ENCODE assay signal across 13 cellular contexts in genomic region chr11:28673687-28674431, GRCh38.
DNase-seq lines count a peak whose midpoint lies in the region; ATAC-seq and TF ChIP-seq lines count a peak whose summit lies in the region.
"Had no signal": no experiment of that assay in that cellular context is flagged by ENCODE, and none has a peak within 500 bp of the region (broad histone marks: within the 10 kb centered on the region; RNA-seq: fewer than 3 reads in every experiment).

No MANE protein-coding gene starts in this region.

- no peak for TF ChIP-seq CTCF in liver (IDR thresholded peaks at IDR 0.05; ENCODE audit: low read depth, low read length, missing input control)

- peak; percentile 79 for DNase-seq in Daoy (ENCODE audit: low read depth)
- peak; percentile 10 for DNase-seq in LoVo (ENCODE audit: low spot score)
- peak; percentile 23 for DNase-seq in dermis blood vessel endothelial cell
- DNase-seq in cardiac septum (ENCODE audit: low spot score): no peak
- no peak for DNase-seq in pons (ENCODE audit: low spot score)
- DNase-seq: activated CD4-positive, CD25-positive, alpha-beta regulatory T cell treated with anti-CD3 and anti-CD28 coated beads, Interleukin-2, amount 50 U/mL, for 72 hours; CD4-positive, alpha-beta T cell; effector CD4-positive, alpha-beta T cell; lower lobe of right lung had no signal

- H3K4me1 ChIP-seq in liver (ENCODE audit: control insufficient read depth in 4 of 4, insufficient read depth in 4 of 4, low read length in 3 of 4): no peaks in the 10 kb centered on the region
- H3K4me1 ChIP-seq: lower lobe of right lung had no signal

- WGBS in liver: 77% methylated on average over 11 of the region's 11 CpGs

- no peak for TF ChIP-seq RAD21 in liver (IDR thresholded peaks at IDR 0.05)

- no peak for ATAC-seq in HG02763 (IDR thresholded peaks at IDR 0.05; ENCODE audit: unreplicated experiment)
- no peak for ATAC-seq in activated CD4-positive, CD25-positive, alpha-beta regulatory T cell treated with anti-CD3 and anti-CD28 coated beads, Interleukin-2, amount 50 U/mL, for 24 hours
- ATAC-seq: lower lobe of right lung had no signal

- no peaks in the 10 kb centered on the region for H3K27me3 ChIP-seq in liver (ENCODE audit: control insufficient read depth in 4 of 4, insufficient read depth in 4 of 4, low read length in 3 of 4)

- no peaks in the 10 kb centered on the region for H3K36me3 ChIP-seq in liver (ENCODE audit: control insufficient read depth in 4 of 4, insufficient read depth in 3 of 4, low read depth in 1 of 4, low read length in 3 of 4)
- H3K36me3 ChIP-seq: lower lobe of right lung had no signal

- no peak overlapping the region for H3K9ac ChIP-seq in liver (ENCODE audit: low read depth in 1 of 2, low read length in 2 of 2)

- H3K9me3 ChIP-seq in liver (ENCODE audit: control insufficient read depth in 4 of 4, low read length in 3 of 4): no peaks in the 10 kb centered on the region
- H3K9me3 ChIP-seq: lower lobe of right lung had no signal

- intact Hi-C loops in cardiac septum (cut with DNase I): no loop called here

- H3K4me3 ChIP-seq in liver (ENCODE audit: low read depth in 1 of 3, low read length in 3 of 3): no peak overlapping the region
- H3K4me3 ChIP-seq: lower lobe of right lung, skin epidermis had no signal

- no peak overlapping the region for H3K27ac ChIP-seq in liver (ENCODE audit: low read depth in 1 of 2, low read length in 2 of 2)
- H3K27ac ChIP-seq: lower lobe of right lung, skin epidermis had no signal

TF ChIP-seq in liver, 16 proteins besides CTCF, POLR2A, EP300 and RAD21:
- peak; percentile 86 for TF ChIP-seq NR2F2 (IDR thresholded peaks at IDR 0.05)
- TF ChIP-seq, protein P1, sequence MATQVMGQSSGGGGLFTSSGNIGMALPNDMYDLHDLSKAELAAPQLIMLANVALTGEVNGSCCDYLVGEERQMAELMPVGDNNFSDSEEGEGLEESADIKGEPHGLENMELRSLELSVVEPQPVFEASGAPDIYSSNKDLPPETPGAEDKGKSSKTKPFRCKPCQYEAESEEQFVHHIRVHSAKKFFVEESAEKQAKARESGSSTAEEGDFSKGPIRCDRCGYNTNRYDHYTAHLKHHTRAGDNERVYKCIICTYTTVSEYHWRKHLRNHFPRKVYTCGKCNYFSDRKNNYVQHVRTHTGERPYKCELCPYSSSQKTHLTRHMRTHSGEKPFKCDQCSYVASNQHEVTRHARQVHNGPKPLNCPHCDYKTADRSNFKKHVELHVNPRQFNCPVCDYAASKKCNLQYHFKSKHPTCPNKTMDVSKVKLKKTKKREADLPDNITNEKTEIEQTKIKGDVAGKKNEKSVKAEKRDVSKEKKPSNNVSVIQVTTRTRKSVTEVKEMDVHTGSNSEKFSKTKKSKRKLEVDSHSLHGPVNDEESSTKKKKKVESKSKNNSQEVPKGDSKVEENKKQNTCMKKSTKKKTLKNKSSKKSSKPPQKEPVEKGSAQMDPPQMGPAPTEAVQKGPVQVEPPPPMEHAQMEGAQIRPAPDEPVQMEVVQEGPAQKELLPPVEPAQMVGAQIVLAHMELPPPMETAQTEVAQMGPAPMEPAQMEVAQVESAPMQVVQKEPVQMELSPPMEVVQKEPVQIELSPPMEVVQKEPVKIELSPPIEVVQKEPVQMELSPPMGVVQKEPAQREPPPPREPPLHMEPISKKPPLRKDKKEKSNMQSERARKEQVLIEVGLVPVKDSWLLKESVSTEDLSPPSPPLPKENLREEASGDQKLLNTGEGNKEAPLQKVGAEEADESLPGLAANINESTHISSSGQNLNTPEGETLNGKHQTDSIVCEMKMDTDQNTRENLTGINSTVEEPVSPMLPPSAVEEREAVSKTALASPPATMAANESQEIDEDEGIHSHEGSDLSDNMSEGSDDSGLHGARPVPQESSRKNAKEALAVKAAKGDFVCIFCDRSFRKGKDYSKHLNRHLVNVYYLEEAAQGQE (IDR thresholded peaks at IDR 0.05): no peak
- TF ChIP-seq HNF4A (conservative IDR thresholded peaks at IDR 0.05): no peak
- TF ChIP-seq TAF1 (conservative IDR thresholded peaks at IDR 0.05): no peak

Comparison
In these comparisons a context has a peak if more than half of its experiments do, and no peak if none do; other contexts are left out.
1. DNase-seq: peak in Daoy (single experiment), LoVo (single experiment) and dermis blood vessel endothelial cell (single experiment); none in cardiac septum (single experiment) and pons (single experiment).